In the genomic region with DNA sequence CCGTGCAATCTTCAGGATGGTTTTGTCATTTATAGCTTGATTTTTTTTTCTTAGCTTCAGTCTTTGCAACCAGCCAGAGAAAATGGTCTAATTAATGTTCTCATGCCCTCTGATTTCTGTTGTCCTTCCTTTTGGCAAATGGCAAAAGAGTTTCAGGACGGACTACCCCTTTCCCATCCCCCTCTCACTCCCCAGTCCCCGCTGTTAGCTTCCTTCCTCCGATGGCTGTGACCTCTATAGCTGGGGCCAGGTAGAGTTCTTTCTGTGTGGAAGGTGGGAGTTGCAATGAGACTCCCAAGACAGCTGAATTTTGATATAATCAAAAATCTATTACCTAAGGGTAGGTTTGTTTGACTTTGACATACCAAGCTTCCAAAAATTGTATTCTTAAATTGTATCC, we compare ENCODE assay signal across 7 cellular contexts.
"Had no signal": no experiment of that assay in that cellular context is flagged by ENCODE, and none has a peak within 500 bp of the region (broad histone marks: within the 10 kb centered on the region; RNA-seq: fewer than 3 reads in every experiment).

No MANE protein-coding gene starts in this region.

- H3K4me3 Mint-ChIP-seq: IgD-negative memory B cell had no signal

- H3K4me3 ChIP-seq: K562 had no signal

- FAIRE-seq: HTR-8/SVneo had no signal

- H3K4me1 Mint-ChIP-seq: IgD-negative memory B cell had no signal

- H3K4me2 ChIP-seq: KMS-11 had no signal

- H3K27ac Mint-ChIP-seq: IgD-negative memory B cell had no signal

- H3K36me3 Mint-ChIP-seq: IgD-negative memory B cell had no signal

- DNase-seq: IMR-90, KG1 had no signal

- H3K27ac ChIP-seq: HL-60, KMS-11 had no signal
